24 cellular contexts compared by ENCODE assay signal in the genomic region with DNA sequence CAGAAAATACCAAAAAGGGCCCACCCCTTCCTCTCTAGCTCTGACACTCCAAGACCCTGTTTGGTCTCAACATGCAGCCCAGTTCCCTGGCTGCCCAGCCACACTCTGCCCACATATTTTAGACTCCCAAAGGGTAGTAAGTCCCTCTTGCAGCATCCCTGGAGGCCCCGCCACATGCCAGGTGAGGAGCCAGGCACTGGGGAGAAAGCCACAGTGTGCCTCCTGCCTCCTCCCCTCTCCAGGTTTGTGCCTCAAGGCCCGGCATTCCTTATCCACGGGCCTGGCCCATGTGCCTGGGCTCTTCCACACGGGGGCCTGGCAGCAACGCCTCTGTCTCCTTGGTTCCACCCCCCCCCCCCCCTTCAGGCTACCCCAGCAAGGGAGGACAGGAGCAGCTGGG.
A peak's percentile ranks its signal among the peaks of the same experiment; 100 is the strongest.
DNase-seq lines count a peak whose midpoint lies in the region; FAIRE-seq and TF ChIP-seq lines count a peak whose summit lies in the region.
"Had no signal": no experiment of that assay in that cellular context is flagged by ENCODE, and none has a peak within 500 bp of the region (broad histone marks: within the 10 kb centered on the region; RNA-seq: fewer than 3 reads in every experiment).

No MANE protein-coding gene starts in this region.

- no peak for TF ChIP-seq EP300 in sigmoid colon (IDR thresholded peaks at IDR 0.05)

- 87 to 92% methylated on average over 5 of the region's 5 CpGs for WGBS in sigmoid colon, 2 donors

- peaks cover 28% of the 10 kb centered on the region for H3K4me1 Mint-ChIP-seq in T-helper 2 cell treated with Interferon-gamma antibody and Interleukin-4, amounts not matched to agents 5 μg/mL and 100 μg/mL, for 36 hours (ENCODE audit: low read depth)
- peaks cover 78% of the 10 kb centered on the region for H3K4me1 Mint-ChIP-seq in activated CD4-positive, alpha-beta memory T cell treated with anti-CD3 and anti-CD28 coated beads, Interleukin-2, amount 10 ng/mL, durations not matched to agents 7 days and 5 days

- peak overlapping the region in 1 of 2 donors; percentile 16 for H3K27ac ChIP-seq in kidney (ENCODE audit: low read depth in 2 of 2, low read length in 2 of 2)
- peak overlapping the region; percentile 38 to 64 (median 56) for H3K27ac ChIP-seq in sigmoid colon
- H3K27ac ChIP-seq: ovary, SJCRH30 had no signal

- CTCF ChIA-PET in activated CD4-positive, alpha-beta memory T cell treated with anti-CD3 and anti-CD28 coated beads, Interleukin-2, amount 10 ng/mL, durations not matched to agents 7 days and 5 days (lab: Charles Lee): interaction anchor here (1.0 to 2.0 kb wide), 2 partner anchors 20 to 164 kb away, joined by 3 to 8 read pairs; no protein-coding TSS in a partner anchor

- no peak for DNase-seq in T-helper 2 cell treated with Interferon-gamma antibody and Interleukin-4, amounts not matched to agents 5 μg/mL and 100 μg/mL, for 36 hours (ENCODE audit: low spot score)
- no peak for DNase-seq in T-helper 2 cell
- no peak for DNase-seq in activated CD4-positive, alpha-beta memory T cell treated with anti-CD3 and anti-CD28 coated beads, Interleukin-2, amount 10 ng/mL, durations not matched to agents 7 days and 5 days
- peak; percentile 48 for DNase-seq in kidney
- DNase-seq in sigmoid colon: no peak
- no peak for DNase-seq in NCI-H1694 (lab: John Stamatoyannopoulos, UW)
- no peak for DNase-seq in KBM-7
- no peak for DNase-seq in T1000 (lab: John Stamatoyannopoulos, UW)
- DNase-seq: 8988T; activated CD8-positive, alpha-beta memory T cell treated with anti-CD3 and anti-CD28 coated beads, Interleukin-2, amount 50 U/mL, for 4 hours; BE2C; DMS 273 treated with DMSO at 0.1 percent for 48 hours; dorsolateral prefrontal cortex; glutamatergic neuron; MV-4-11; NCI-H524 treated with DMSO at 0.1 percent for 48 hours; spleen; T-helper 9 cell had no signal

- no peak overlapping the region for H3K4me3 Mint-ChIP-seq in T-helper 2 cell treated with Interferon-gamma antibody and Interleukin-4, amounts not matched to agents 5 μg/mL and 100 μg/mL, for 36 hours
- no peak overlapping the region for H3K4me3 Mint-ChIP-seq in activated CD4-positive, alpha-beta memory T cell treated with anti-CD3 and anti-CD28 coated beads, Interleukin-2, amount 10 ng/mL, durations not matched to agents 7 days and 5 days
- H3K4me3 Mint-ChIP-seq: activated naive CD8-positive, alpha-beta T cell had no signal

- POLR2A ChIA-PET in activated CD4-positive, alpha-beta memory T cell treated with anti-CD3 and anti-CD28 coated beads, Interleukin-2, amount 10 ng/mL, durations not matched to agents 7 days and 5 days (lab: Charles Lee): interaction anchor here (0.8 to 2.2 kb wide), 3 partner anchors 75 to 226 kb away, joined by 4 to 11 read pairs (median 4); a partner anchor contains a TSS

- no peak for TF ChIP-seq POLR2A in sigmoid colon (IDR thresholded peaks at IDR 0.05)

- H3K4me3 ChIP-seq in kidney (ENCODE audit: low read length in 2 of 2) (no peak overlapping the region), sigmoid colon (no peak overlapping the region)
- H3K4me3 ChIP-seq: dorsolateral prefrontal cortex, ovary, SJCRH30, spleen had no signal

- H3K36me3 Mint-ChIP-seq in T-helper 2 cell treated with Interferon-gamma antibody and Interleukin-4, amounts not matched to agents 5 μg/mL and 100 μg/mL, for 36 hours (ENCODE audit: low read depth): peaks cover 10% of the 10 kb centered on the region
- peaks cover 12% of the 10 kb centered on the region for H3K36me3 Mint-ChIP-seq in activated CD4-positive, alpha-beta memory T cell treated with anti-CD3 and anti-CD28 coated beads, Interleukin-2, amount 10 ng/mL, durations not matched to agents 7 days and 5 days (ENCODE audit: low read depth)
- H3K36me3 Mint-ChIP-seq: IgD-negative memory B cell had no signal

- intact Hi-C loops in kidney (cut with DNase I) (no loop called here), sigmoid colon (cut with DNase I) (loop anchor here (1.0 kb wide), 1 partner anchor 32 kb away; no protein-coding TSS in a partner anchor)

- FAIRE-seq in kidney (lab: Jason Lieb, UNC): no peak
- FAIRE-seq: bronchial epithelial cell, GM12892 had no signal

- no peaks in the 10 kb centered on the region for H3K36me3 ChIP-seq in kidney (ENCODE audit: control insufficient read depth in 1 of 2, insufficient read depth in 2 of 2, low read length in 2 of 2)
- H3K36me3 ChIP-seq in sigmoid colon: no peaks in the 10 kb centered on the region
- H3K36me3 ChIP-seq: BE2C, ovary, SJCRH30, spleen had no signal

- no peaks in the 10 kb centered on the region for H3K27me3 ChIP-seq in sigmoid colon
- H3K27me3 ChIP-seq: BE2C, dorsolateral prefrontal cortex, ovary, SJCRH30, spleen had no signal

- peak overlapping the region; percentile 31 for H3K27ac Mint-ChIP-seq in T-helper 2 cell treated with Interferon-gamma antibody and Interleukin-4, amounts not matched to agents 5 μg/mL and 100 μg/mL, for 36 hours
- peak overlapping the region; percentile 97 for H3K27ac Mint-ChIP-seq in activated CD4-positive, alpha-beta memory T cell treated with anti-CD3 and anti-CD28 coated beads, Interleukin-2, amount 10 ng/mL, durations not matched to agents 7 days and 5 days

- no peaks in the 10 kb centered on the region for H3K9me3 ChIP-seq in kidney (ENCODE audit: control insufficient read depth in 1 of 2, low read length in 2 of 2)
- H3K9me3 ChIP-seq in sigmoid colon: no peaks in the 10 kb centered on the region
- H3K9me3 ChIP-seq: BE2C, ovary, SJCRH30, spleen had no signal

- in situ Hi-C loops in KBM-7 (cut with MboI; ENCODE audit: low pct_unique_long_range_greater_than_20kb, low sequenced_read_pairs): no loop called here

- peaks cover 57 to 78% of the 10 kb centered on the region in 2 donors for H3K4me1 ChIP-seq in kidney (ENCODE audit: control insufficient read depth in 1 of 2, insufficient read depth in 1 of 2, low read depth in 1 of 2, low read length in 2 of 2)
- peaks cover 0 to 43% (median 38%) of the 10 kb centered on the region in 4 donors for H3K4me1 ChIP-seq in sigmoid colon

- no peak for TF ChIP-seq CTCF in kidney (IDR thresholded peaks at IDR 0.05; ENCODE audit: borderline replicate concordance, extremely low read depth, insufficient read depth)
- no peak for TF ChIP-seq CTCF in sigmoid colon (IDR thresholded peaks at IDR 0.05)

- H3K9me3 Mint-ChIP-seq in T-helper 2 cell treated with Interferon-gamma antibody and Interleukin-4, amounts not matched to agents 5 μg/mL and 100 μg/mL, for 36 hours: peaks cover 6% of the 10 kb centered on the region
- peaks cover under 1% of the 10 kb centered on the region for H3K9me3 Mint-ChIP-seq in activated CD4-positive, alpha-beta memory T cell treated with anti-CD3 and anti-CD28 coated beads, Interleukin-2, amount 10 ng/mL, durations not matched to agents 7 days and 5 days
- H3K9me3 Mint-ChIP-seq: IgD-negative memory B cell had no signal

- H3K27me3 Mint-ChIP-seq in T-helper 2 cell treated with Interferon-gamma antibody and Interleukin-4, amounts not matched to agents 5 μg/mL and 100 μg/mL, for 36 hours (ENCODE audit: low read depth): no peaks in the 10 kb centered on the region
- no peaks in the 10 kb centered on the region for H3K27me3 Mint-ChIP-seq in activated CD4-positive, alpha-beta memory T cell treated with anti-CD3 and anti-CD28 coated beads, Interleukin-2, amount 10 ng/mL, durations not matched to agents 7 days and 5 days
- H3K27me3 Mint-ChIP-seq: activated naive CD8-positive, alpha-beta T cell had no signal

- H3K9ac ChIP-seq in kidney (ENCODE audit: low read length in 2 of 2): no peak overlapping the region
